8 cellular contexts compared by ENCODE assay signal in genomic region chr17:45277216-45277849, GRCh38. TPM values are rescaled to one million over a fixed set of nuclear protein-coding genes. Genes with fewer than 3 reads are reported as not detected.
DNase-seq lines count a peak whose midpoint lies in the region; ATAC-seq and TF ChIP-seq lines count a peak whose summit lies in the region.

No MANE protein-coding gene starts in this region.

- ATAC-seq in activated T-cell treated with anti-CD3 and anti-CD28 coated beads, Interleukin-2, amount 50 U/mL, for 72 hours (replicated peaks in 1 of 2): peak; percentile 83 to 87
- ATAC-seq in stimulated activated naive B cell treated with anti-CD40 and anti-IgM and Interleukin-4, amounts not matched to agents 10 μg/mL and 1 μg/mL and 100 μg/mL, for 72 hours (replicated peaks): peak; percentile 87 to 88
- no peak for ATAC-seq in GM21786 (IDR thresholded peaks at IDR 0.05; ENCODE audit: unreplicated experiment)

- H2AFZ ChIP-seq in fibroblast of lung (ENCODE audit: low read length): no peak overlapping the region

- peak; percentile 65 for DNase-seq in DMS79 (lab: John Stamatoyannopoulos, UW)
- peak; percentile 86 for DNase-seq in M059J (ENCODE audit: low read depth)
- DNase-seq in RPMI7951 (ENCODE audit: low read depth): peak; percentile 85
- DNase-seq in activated T-cell treated with anti-CD3 and anti-CD28 coated beads, Interleukin-2, amount 50 U/mL, for 72 hours: peak; percentile 85 to 88
- DNase-seq in fibroblast of lung (ENCODE audit: low read depth in 2 of 2): peak; percentile 82 to 93
- peak; percentile 79 for DNase-seq in stimulated activated naive B cell treated with anti-CD40 and anti-IgM and Interleukin-4, amounts not matched to agents 10 μg/mL and 1 μg/mL and 100 μg/mL, for 72 hours

- no peak overlapping the region for H3K4me2 ChIP-seq in fibroblast of lung (ENCODE audit: extremely low read depth, insufficient read depth, low read length)

- TF ChIP-seq CTCF in fibroblast of lung (conservative IDR thresholded peaks at IDR 0.05 in 1 of 2, IDR thresholded peaks at IDR 0.05 in 1 of 2; ENCODE audit: low read depth in 1 of 2, low read length in 2 of 2) (peak; percentile 86 to 87), nephron (IDR thresholded peaks at IDR 0.05; ENCODE audit: unreplicated experiment in 3 of 3) (peak; percentile 72 to 86 (median 75))

- no peaks in the 10 kb centered on the region for H3K9me3 Mint-ChIP-seq in activated T-cell treated with anti-CD3 and anti-CD28 coated beads, Interleukin-2, amount 50 U/mL, for 72 hours
- no peaks in the 10 kb centered on the region for H3K9me3 Mint-ChIP-seq in nephron
- no peaks in the 10 kb centered on the region for H3K9me3 Mint-ChIP-seq in stimulated activated naive B cell treated with anti-CD40 and anti-IgM and Interleukin-4, amounts not matched to agents 10 μg/mL and 1 μg/mL and 100 μg/mL, for 72 hours

- H3K79me2 ChIP-seq in fibroblast of lung (ENCODE audit: control insufficient read depth, insufficient read depth, low read length): no peaks in the 10 kb centered on the region

- no peaks in the 10 kb centered on the region for H3K9me3 ChIP-seq in fibroblast of lung (ENCODE audit: control insufficient read depth, insufficient read depth, low read depth, low read length)

- H3K4me1 Mint-ChIP-seq in activated T-cell treated with anti-CD3 and anti-CD28 coated beads, Interleukin-2, amount 50 U/mL, for 72 hours (ENCODE audit: low read depth): peaks cover 32% of the 10 kb centered on the region
- peaks cover 43% of the 10 kb centered on the region for H3K4me1 Mint-ChIP-seq in nephron
- peaks cover 20 to 52% of the 10 kb centered on the region in 2 donors for H3K4me1 Mint-ChIP-seq in stimulated activated naive B cell treated with anti-CD40 and anti-IgM and Interleukin-4, amounts not matched to agents 10 μg/mL and 1 μg/mL and 100 μg/mL, for 72 hours

- H3K4me1 ChIP-seq in fibroblast of lung (ENCODE audit: control insufficient read depth, extremely low read depth, insufficient read depth, low read length): peaks cover 8% of the 10 kb centered on the region

- H3K27ac ChIP-seq in fibroblast of lung (ENCODE audit: insufficient read depth, low read length): no peak overlapping the region

- peaks cover 4 to 10% of the 10 kb centered on the region in 2 donors for H3K36me3 Mint-ChIP-seq in activated T-cell treated with anti-CD3 and anti-CD28 coated beads, Interleukin-2, amount 50 U/mL, for 72 hours (ENCODE audit: insufficient read depth in 2 of 2)
- H3K36me3 Mint-ChIP-seq in nephron (ENCODE audit: low read depth): peaks cover 18% of the 10 kb centered on the region
- peaks cover 46 to 55% of the 10 kb centered on the region in 2 donors for H3K36me3 Mint-ChIP-seq in stimulated activated naive B cell treated with anti-CD40 and anti-IgM and Interleukin-4, amounts not matched to agents 10 μg/mL and 1 μg/mL and 100 μg/mL, for 72 hours

- H3K4me3 ChIP-seq in fibroblast of lung (replicated peaks in 1 of 4; ENCODE audit: control extremely low read depth in 1 of 4, insufficient read depth in 1 of 4, low read depth in 3 of 4, low read length in 4 of 4): no peak overlapping the region

- no peaks in the 10 kb centered on the region for H3K27me3 Mint-ChIP-seq in activated T-cell treated with anti-CD3 and anti-CD28 coated beads, Interleukin-2, amount 50 U/mL, for 72 hours (ENCODE audit: low read depth)
- H3K27me3 Mint-ChIP-seq in nephron (ENCODE audit: low read depth): no peaks in the 10 kb centered on the region
- no peaks in the 10 kb centered on the region for H3K27me3 Mint-ChIP-seq in stimulated activated naive B cell treated with anti-CD40 and anti-IgM and Interleukin-4, amounts not matched to agents 10 μg/mL and 1 μg/mL and 100 μg/mL, for 72 hours

- no peak overlapping the region for H3K4me3 Mint-ChIP-seq in activated T-cell treated with anti-CD3 and anti-CD28 coated beads, Interleukin-2, amount 50 U/mL, for 72 hours
- H3K4me3 Mint-ChIP-seq in nephron: no peak overlapping the region
- peak overlapping the region in 1 of 2 donors; percentile 46 for H3K4me3 Mint-ChIP-seq in stimulated activated naive B cell treated with anti-CD40 and anti-IgM and Interleukin-4, amounts not matched to agents 10 μg/mL and 1 μg/mL and 100 μg/mL, for 72 hours

- peak overlapping the region; percentile 59 for H3K27ac Mint-ChIP-seq in activated T-cell treated with anti-CD3 and anti-CD28 coated beads, Interleukin-2, amount 50 U/mL, for 72 hours
- H3K27ac Mint-ChIP-seq in nephron: peak overlapping the region; percentile 1 to 64 (median 55)
- peak overlapping the region; percentile 75 for H3K27ac Mint-ChIP-seq in stimulated activated naive B cell treated with anti-CD40 and anti-IgM and Interleukin-4, amounts not matched to agents 10 μg/mL and 1 μg/mL and 100 μg/mL, for 72 hours

- no peak overlapping the region for H3K9ac ChIP-seq in fibroblast of lung (ENCODE audit: insufficient read depth, low read length)

- peaks cover 14% of the 10 kb centered on the region for H3K36me3 ChIP-seq in fibroblast of lung (ENCODE audit: control insufficient read depth, insufficient read depth, low read length)

- H4K20me1 ChIP-seq in fibroblast of lung (ENCODE audit: control insufficient read depth, extremely low read depth, insufficient read depth, low read length): no peaks in the 10 kb centered on the region

- H3K27me3 ChIP-seq in fibroblast of lung (ENCODE audit: control insufficient read depth, insufficient read depth, low read length): no peaks in the 10 kb centered on the region

RNA-seq across cellular contexts. Expression of gene SPATA32, which starts 15.4 kb away (rescaled TPM):
- not detected in 2 replicates for total RNA-seq in M059J (2014; rRNA removed; shearing (Covaris generic))
- total RNA-seq in RPMI7951 (2014; rRNA removed; shearing (Covaris generic)): not detected in 2 replicates
- 1 to 10 TPM; 1.4 to 1.7 TPM for total RNA-seq in activated T-cell treated with anti-CD3 and anti-CD28 coated beads, Interleukin-2, amount 50 U/mL, for 72 hours
- total RNA-seq in fibroblast of lung: not detected in 2 replicates
- not detected in 2 replicates for polyA plus RNA-seq in fibroblast of lung
- not detected in 2 replicates for polyA plus RNA-seq in fibroblast of lung (2012)
- polyA minus RNA-seq in fibroblast of lung (ENCODE audit: low replicate concordance): not detected in 2 replicates

RNA-seq across cellular contexts. Expression of gene MAP3K14, which starts 39.5 kb away (rescaled TPM):
- total RNA-seq in M059J (2014; rRNA removed; shearing (Covaris generic)): 5.3 and 10.1 TPM in 2 replicates
- total RNA-seq in RPMI7951 (2014; rRNA removed; shearing (Covaris generic)): 2.9 and 5.7 TPM in 2 replicates
- total RNA-seq in activated T-cell treated with anti-CD3 and anti-CD28 coated beads, Interleukin-2, amount 50 U/mL, for 72 hours: 10 to 100 TPM; 71.8 to 78.0 TPM
- 3.6 TPM in 2 replicates for total RNA-seq in fibroblast of lung
- polyA plus RNA-seq in fibroblast of lung: 3.9 and 5.2 TPM in 2 replicates
- polyA plus RNA-seq in fibroblast of lung (2012): 3.8 and 5.8 TPM in 2 replicates
- polyA minus RNA-seq in fibroblast of lung (ENCODE audit: low replicate concordance): 3.6 and 6.0 TPM in 2 replicates

RNA-seq across cellular contexts. Expression of gene FMNL1, which starts 55.6 kb away (rescaled TPM):
- 3.1 and 5.6 TPM in 2 replicates for total RNA-seq in M059J (2014; rRNA removed; shearing (Covaris generic))
- 10.3 and 13.1 TPM in 2 replicates for total RNA-seq in RPMI7951 (2014; rRNA removed; shearing (Covaris generic))
- total RNA-seq in activated T-cell treated with anti-CD3 and anti-CD28 coated beads, Interleukin-2, amount 50 U/mL, for 72 hours: 100 to 1,000 TPM; 559 to 689 TPM
- 2.8 and 3.1 TPM in 2 replicates for total RNA-seq in fibroblast of lung
- 1.1 and 1.9 TPM in 2 replicates for polyA plus RNA-seq in fibroblast of lung
- 2.6 and 6.2 TPM in 2 replicates for polyA plus RNA-seq in fibroblast of lung (2012)
- polyA minus RNA-seq in fibroblast of lung (ENCODE audit: low replicate concordance): 11.4 and 13.4 TPM in 2 replicates

Comparison
In these comparisons a context has a peak if more than half of its experiments do, and no peak if none do; other contexts are left out.
1. RNA of gene FMNL1, which starts 55.6 kb away (total RNA-seq): 559 to 689 TPM in activated T-cell treated with anti-CD3 and anti-CD28 coated beads, Interleukin-2, amount 50 U/mL, for 72 hours; 10.3 to 13.1 TPM in RPMI7951, 3.1 to 5.6 TPM in M059J and 2.8 to 3.1 TPM in fibroblast of lung; every median in the first group is over 10 times any median in the second.
2. Peak in every context shown above with its lines, with median percentiles within 50 percentile points of each other: DNase-seq and H3K27ac Mint-ChIP-seq.